Comparison of ENCODE assay signal across 25 cellular contexts in genomic region chr7:51228386-51228958, GRCh38.
DNase-seq lines count a peak whose midpoint lies in the region; ATAC-seq, FAIRE-seq and TF ChIP-seq lines count a peak whose summit lies in the region.
"Had no signal": no experiment of that assay in that cellular context is flagged by ENCODE, and none has a peak within 500 bp of the region (broad histone marks: within the 10 kb centered on the region; RNA-seq: fewer than 3 reads in every experiment).

No MANE protein-coding gene starts in this region.

- no peak overlapping the region for H2BK12ac ChIP-seq in mesenchymal stem cell (ENCODE audit: low read length in 2 of 2)

- ATAC-seq in GM21723 (IDR thresholded peaks at IDR 0.05; ENCODE audit: unreplicated experiment), result no peak
- ATAC-seq: sciatic nerve had no signal

- H3K23ac ChIP-seq in mesenchymal stem cell (ENCODE audit: low read length in 2 of 2), result no peak overlapping the region

- H3K4me1 ChIP-seq in mesenchymal stem cell (ENCODE audit: control insufficient read depth, insufficient read depth, low read depth, low read length), result peaks cover 2% of the 10 kb centered on the region
- H3K4me1 ChIP-seq: SJCRH30, testis had no signal

- no peak overlapping the region for H2AFZ ChIP-seq in mesenchymal stem cell (ENCODE audit: low read depth, low read length)

- no peaks in the 10 kb centered on the region for H3K79me1 ChIP-seq in mesenchymal stem cell (replicated peaks; ENCODE audit: low read length, poor library complexity, severe bottlenecking)

- H3K27ac ChIP-seq in caudate nucleus (ENCODE audit: low read depth, low read length), result peak overlapping the region; percentile 60
- H3K27ac ChIP-seq in mesenchymal stem cell (ENCODE audit: low read length, poor library complexity, severe bottlenecking), result no peak overlapping the region
- H3K27ac ChIP-seq: SJCRH30, testis had no signal

- DNase-seq in NCI-H226 (peak; percentile 7), caudate nucleus (lab: John Stamatoyannopoulos, UW) (peak in 1 of 61 donors; percentile 21), mesenchymal stem cell (peak; percentile 19), superior temporal gyrus (ENCODE audit: extremely low spot score) (peak; percentile 53), GM12891 (ENCODE audit: insufficient read length, low spot score) (no peak), posterior cingulate gyrus (no peak)
- DNase-seq: activated CD4-positive, alpha-beta T cell treated with anti-CD3 and anti-CD28 coated beads for 48 hours; activated naive CD4-positive, alpha-beta T cell treated with Interleukin-2 at 50 U/mL for 16 hours; activated T-cell treated with anti-CD3 and anti-CD28 coated beads, Interleukin-2, amount 50 U/mL, for 48 hours; amniotic stem cell; CD8-positive, alpha-beta memory T cell; DMS53; foreskin fibroblast; GF-D8; immature natural killer cell; Karpas-422; NCI-H1105; NCI-H2029; NCI-H446 treated with DMSO at 0.1 percent for 48 hours; NK-92 treated with Interleukin-12 subunit alpha and Interleukin-12 subunit beta, amount 100 ng/mL, for 24 hours; SJCRH30; testis had no signal

- no peak overlapping the region for H3K14ac ChIP-seq in mesenchymal stem cell (ENCODE audit: low read length in 2 of 2)

- H2AK5ac ChIP-seq in mesenchymal stem cell (ENCODE audit: low read length, severe bottlenecking), result no peak overlapping the region

- no peak overlapping the region for H3K18ac ChIP-seq in mesenchymal stem cell (ENCODE audit: low read depth in 1 of 2, low read length in 2 of 2)

- no peak overlapping the region for H2BK5ac ChIP-seq in mesenchymal stem cell (ENCODE audit: low read depth, low read length, poor library complexity, severe bottlenecking)

- H3K36me3 ChIP-seq in mesenchymal stem cell (ENCODE audit: control insufficient read depth in 1 of 2, insufficient read depth in 2 of 2, low read depth in 1 of 2, low read length in 2 of 2), result no peaks in the 10 kb centered on the region
- H3K36me3 ChIP-seq: SJCRH30 had no signal

- no peak overlapping the region for H4K8ac ChIP-seq in mesenchymal stem cell (ENCODE audit: low read length)

- H3K4me3 ChIP-seq in mesenchymal stem cell (ENCODE audit: insufficient read depth in 1 of 2, low read depth in 1 of 2, low read length in 2 of 2), result no peak overlapping the region
- H3K4me3 ChIP-seq: SJCRH30, testis had no signal

- H3K27me3 ChIP-seq in mesenchymal stem cell (ENCODE audit: control insufficient read depth in 1 of 2, insufficient read depth in 1 of 2, low read length in 2 of 2), result peaks cover 4 to 27% of the 10 kb centered on the region in 2 experiments
- H3K27me3 ChIP-seq: SJCRH30, testis had no signal

- H3K4me2 ChIP-seq in mesenchymal stem cell (ENCODE audit: low read length, poor library complexity, severe bottlenecking), result no peak overlapping the region

- 0% methylated on average over 2 of the region's 3 CpGs for WGBS in mesenchymal stem cell

- H3K4ac ChIP-seq in mesenchymal stem cell (ENCODE audit: low read depth in 1 of 2, low read length in 2 of 2), result no peak overlapping the region

- no peak overlapping the region for H4K91ac ChIP-seq in mesenchymal stem cell (ENCODE audit: low read length)

- H3K9me3 ChIP-seq in mesenchymal stem cell (ENCODE audit: control insufficient read depth, low read length), result no peaks in the 10 kb centered on the region
- H3K9me3 ChIP-seq: SJCRH30, testis had no signal

- H3K9ac ChIP-seq in mesenchymal stem cell (ENCODE audit: low read length), result no peak overlapping the region

- no peak overlapping the region for H2BK120ac ChIP-seq in mesenchymal stem cell (ENCODE audit: low read depth, low read length)

- no peak for TF ChIP-seq POLR2A in GM12891 (IDR thresholded peaks at IDR 0.05; ENCODE audit: low read depth, low read length)

- no peak overlapping the region for H2BK15ac ChIP-seq in mesenchymal stem cell (ENCODE audit: low read depth, poor library complexity, severe bottlenecking)

- no peak for FAIRE-seq in GM12891 (lab: Jason Lieb, UNC)
- FAIRE-seq: RCC 7860 had no signal

- intact Hi-C loops in posterior cingulate gyrus (cut with DNase I), result loop anchor here (5.0 kb wide), 1 partner anchor 66 kb away; no protein-coding TSS in a partner anchor

TF ChIP-seq in GM12891, 5 proteins besides CTCF, POLR2A, EP300 and RAD21:
- TF ChIP-seq SPI1 (IDR thresholded peaks at IDR 0.05; ENCODE audit: low read depth, low read length) (no peak), TAF1 (IDR thresholded peaks at IDR 0.05; ENCODE audit: low read depth, low read length) (no peak), POU2F2 (IDR thresholded peaks at IDR 0.05; ENCODE audit: low read depth, low read length) (no peak), PAX5 (IDR thresholded peaks at IDR 0.05; ENCODE audit: insufficient read depth, low read length, severe bottlenecking) (no peak), POLR2AphosphoS5 (IDR thresholded peaks at IDR 0.05; ENCODE audit: low read depth, low read length) (no peak)
TF ChIP-seq in GM12891: peak in this region for 0.

Comparison
In these comparisons a context has a peak if more than half of its experiments do, and no peak if none do; other contexts are left out.
1. DNase-seq: peak in NCI-H226 (single experiment), mesenchymal stem cell (single experiment) and superior temporal gyrus (single experiment); none in GM12891 (single experiment) and posterior cingulate gyrus (0 of 10).